In genomic region chr9:125428060-125428481, GRCh38 we compare ENCODE assay signal across 8 cellular contexts.
DNase-seq lines count a peak whose midpoint lies in the region; TF ChIP-seq lines count a peak whose summit lies in the region.

No MANE protein-coding gene starts in this region.

- in situ Hi-C loops in mammary epithelial cell (cut with MboI; ENCODE audit: low sequenced_read_pairs in 2 of 2): no loop called here

- H3K36me3 ChIP-seq in Loucy (ENCODE audit: insufficient read depth, low read length) (no peaks in the 10 kb centered on the region), mammary epithelial cell (ENCODE audit: insufficient read depth, low read length) (no peaks in the 10 kb centered on the region), parathyroid adenoma (ENCODE audit: control insufficient read depth, insufficient read depth, low read length) (no peaks in the 10 kb centered on the region), sigmoid colon (no peaks in the 10 kb centered on the region)

- BruUV-seq in mammary epithelial cell (replicated peaks; lab: Mats Ljungman, UMichigan): no TSS peak

- no peak overlapping the region for H2AFZ ChIP-seq in Loucy (ENCODE audit: low read length)
- no peak overlapping the region for H2AFZ ChIP-seq in mammary epithelial cell (ENCODE audit: low read depth, low read length)
- H2AFZ ChIP-seq in parathyroid adenoma: no peak overlapping the region

- no peak overlapping the region for H3K27ac Mint-ChIP-seq in T-helper 2 cell treated with Interferon-gamma antibody and Interleukin-4, amounts not matched to agents 5 μg/mL and 100 μg/mL, for 36 hours

- H3K27me3 ChIP-seq in Loucy (ENCODE audit: insufficient read depth, low read length, poor library complexity, severe bottlenecking): no peaks in the 10 kb centered on the region
- H3K27me3 ChIP-seq in mammary epithelial cell (ENCODE audit: insufficient read depth, low read length): no peaks in the 10 kb centered on the region
- H3K27me3 ChIP-seq in parathyroid adenoma (ENCODE audit: control insufficient read depth, insufficient read depth, low read length): no peaks in the 10 kb centered on the region
- H3K27me3 ChIP-seq in sigmoid colon: no peaks in the 10 kb centered on the region

- H3K27ac ChIP-seq in mammary epithelial cell (ENCODE audit: insufficient read depth, low read depth, low read length): no peak overlapping the region
- no peak overlapping the region for H3K27ac ChIP-seq in parathyroid adenoma
- H3K27ac ChIP-seq in sigmoid colon: no peak overlapping the region

- dilution Hi-C loops in mammary epithelial cell (cut with HindIII; ENCODE audit: low sequenced_read_pairs): no loop called here

- H4K20me1 ChIP-seq in Loucy (ENCODE audit: insufficient read depth, low read length, poor library complexity, severe bottlenecking) (no peaks in the 10 kb centered on the region), mammary epithelial cell (ENCODE audit: insufficient read depth, low read length) (no peaks in the 10 kb centered on the region)

- peak; percentile 70 for TF ChIP-seq CTCF in Loucy (conservative IDR thresholded peaks at IDR 0.05; ENCODE audit: low read length)
- TF ChIP-seq CTCF in mammary epithelial cell (conservative IDR thresholded peaks at IDR 0.05 in 1 of 2, IDR thresholded peaks at IDR 0.05 in 1 of 2; ENCODE audit: extremely low read depth in 1 of 2, insufficient read depth in 1 of 2, low read depth in 1 of 2, low read length in 2 of 2): peak; percentile 36 to 66
- peak; percentile 36 for TF ChIP-seq CTCF in parathyroid adenoma (IDR thresholded peaks at IDR 0.05)
- TF ChIP-seq CTCF in sigmoid colon (IDR thresholded peaks at IDR 0.05): peak in 2 of 4 experiments; percentile 20 to 39

- WGBS in mammary epithelial cell (ENCODE audit: low coverage, missing lambda C conversion rate): 71% methylated on average over 1 of the region's 6 CpGs
- 53 to 77% methylated on average over 6 of the region's 6 CpGs for WGBS in sigmoid colon, 2 donors

- peak; percentile 28 for DNase-seq in T-helper 2 cell treated with Interferon-gamma antibody and Interleukin-4, amounts not matched to agents 5 μg/mL and 100 μg/mL, for 36 hours (ENCODE audit: low spot score)
- DNase-seq in T-helper 2 cell (no peak), mammary epithelial cell (peak; percentile 11), Ammon's horn (ENCODE audit: low spot score) (no peak), sigmoid colon (no peak)
- DNase-seq in activated effector memory CD4-positive, alpha-beta T cell treated with Interleukin-2 at 50 U/mL for 16 hours: no peak

- no peaks in the 10 kb centered on the region for H3K36me3 Mint-ChIP-seq in T-helper 2 cell treated with Interferon-gamma antibody and Interleukin-4, amounts not matched to agents 5 μg/mL and 100 μg/mL, for 36 hours (ENCODE audit: low read depth)

- H3K4me3 ChIP-seq in Loucy (ENCODE audit: low read length, poor library complexity, severe bottlenecking) (no peak overlapping the region), mammary epithelial cell (replicated peaks in 1 of 3; ENCODE audit: insufficient read depth in 1 of 3, low read depth in 2 of 3, low read length in 3 of 3) (no peak overlapping the region), parathyroid adenoma (ENCODE audit: low read depth, low read length) (no peak overlapping the region), sigmoid colon (no peak overlapping the region)

- CTCF ChIA-PET in mammary epithelial cell (lab: Charles Lee; ENCODE audit: low non-redundant PET): no interaction called here

- H3K4me3 Mint-ChIP-seq in T-helper 2 cell treated with Interferon-gamma antibody and Interleukin-4, amounts not matched to agents 5 μg/mL and 100 μg/mL, for 36 hours: no peak overlapping the region

- H3K9me3 ChIP-seq in Loucy (ENCODE audit: insufficient read depth, low read depth, low read length) (no peaks in the 10 kb centered on the region), mammary epithelial cell (replicated peaks; ENCODE audit: insufficient read depth, low read length) (no peaks in the 10 kb centered on the region), parathyroid adenoma (ENCODE audit: control insufficient read depth, low read length) (no peaks in the 10 kb centered on the region), sigmoid colon (no peaks in the 10 kb centered on the region)

- H3K4me1 ChIP-seq in Loucy (ENCODE audit: insufficient read depth, low read length, poor library complexity, severe bottlenecking) (no peaks in the 10 kb centered on the region), mammary epithelial cell (ENCODE audit: insufficient read depth, low read length) (no peaks in the 10 kb centered on the region), parathyroid adenoma (no peaks in the 10 kb centered on the region), sigmoid colon (peaks cover 0 to 18% (median 7%) of the 10 kb centered on the region in 4 donors)

- no peak overlapping the region for H3K9ac ChIP-seq in Loucy (ENCODE audit: low read depth, low read length, poor library complexity, severe bottlenecking)
- H3K9ac ChIP-seq in mammary epithelial cell (ENCODE audit: insufficient read depth, low read length): no peak overlapping the region
- H3K9ac ChIP-seq in parathyroid adenoma: no peak overlapping the region

- no peak for TF ChIP-seq EP300 in sigmoid colon (IDR thresholded peaks at IDR 0.05)

- intact Hi-C loops in mammary epithelial cell (cut with micrococcal nuclease) (no loop called here), sigmoid colon (cut with DNase I) (no loop called here)

- no peaks in the 10 kb centered on the region for H3K4me1 Mint-ChIP-seq in T-helper 2 cell treated with Interferon-gamma antibody and Interleukin-4, amounts not matched to agents 5 μg/mL and 100 μg/mL, for 36 hours (ENCODE audit: low read depth)

- no peak overlapping the region for H3K4me2 ChIP-seq in Loucy (ENCODE audit: low read depth, low read length, poor library complexity, severe bottlenecking)
- H3K4me2 ChIP-seq in mammary epithelial cell (ENCODE audit: insufficient read depth, low read depth, low read length): no peak overlapping the region
- H3K4me2 ChIP-seq in parathyroid adenoma (ENCODE audit: low read length): no peak overlapping the region

- TF ChIP-seq POLR2A in sigmoid colon (IDR thresholded peaks at IDR 0.05): no peak

- H3K9me3 Mint-ChIP-seq in T-helper 2 cell treated with Interferon-gamma antibody and Interleukin-4, amounts not matched to agents 5 μg/mL and 100 μg/mL, for 36 hours: no peaks in the 10 kb centered on the region

- no peaks in the 10 kb centered on the region for H3K79me2 ChIP-seq in Loucy (ENCODE audit: insufficient read depth, low read length)
- H3K79me2 ChIP-seq in mammary epithelial cell (ENCODE audit: insufficient read depth, low read length): no peaks in the 10 kb centered on the region
- H3K79me2 ChIP-seq in parathyroid adenoma: no peaks in the 10 kb centered on the region

- H3F3A ChIP-seq in Loucy (ENCODE audit: low read depth): no peaks in the 10 kb centered on the region

- H3K27me3 Mint-ChIP-seq in T-helper 2 cell treated with Interferon-gamma antibody and Interleukin-4, amounts not matched to agents 5 μg/mL and 100 μg/mL, for 36 hours (ENCODE audit: low read depth): no peaks in the 10 kb centered on the region

- no peaks in the 10 kb centered on the region for H3K9me2 ChIP-seq in Loucy (replicated peaks; ENCODE audit: low read depth, low read length)

Comparison
In these comparisons a context has a peak if more than half of its experiments do, and no peak if none do; other contexts are left out.
1. DNase-seq: peak in T-helper 2 cell treated with Interferon-gamma antibody and Interleukin-4, amounts not matched to agents 5 μg/mL and 100 μg/mL, for 36 hours (single experiment) and mammary epithelial cell (single experiment); none in T-helper 2 cell (0 of 5), Ammon's horn (single experiment), activated effector memory CD4-positive, alpha-beta T cell treated with Interleukin-2 at 50 U/mL for 16 hours (single experiment) and sigmoid colon (single experiment).